12 cellular contexts compared by ENCODE assay signal in the genomic region with DNA sequence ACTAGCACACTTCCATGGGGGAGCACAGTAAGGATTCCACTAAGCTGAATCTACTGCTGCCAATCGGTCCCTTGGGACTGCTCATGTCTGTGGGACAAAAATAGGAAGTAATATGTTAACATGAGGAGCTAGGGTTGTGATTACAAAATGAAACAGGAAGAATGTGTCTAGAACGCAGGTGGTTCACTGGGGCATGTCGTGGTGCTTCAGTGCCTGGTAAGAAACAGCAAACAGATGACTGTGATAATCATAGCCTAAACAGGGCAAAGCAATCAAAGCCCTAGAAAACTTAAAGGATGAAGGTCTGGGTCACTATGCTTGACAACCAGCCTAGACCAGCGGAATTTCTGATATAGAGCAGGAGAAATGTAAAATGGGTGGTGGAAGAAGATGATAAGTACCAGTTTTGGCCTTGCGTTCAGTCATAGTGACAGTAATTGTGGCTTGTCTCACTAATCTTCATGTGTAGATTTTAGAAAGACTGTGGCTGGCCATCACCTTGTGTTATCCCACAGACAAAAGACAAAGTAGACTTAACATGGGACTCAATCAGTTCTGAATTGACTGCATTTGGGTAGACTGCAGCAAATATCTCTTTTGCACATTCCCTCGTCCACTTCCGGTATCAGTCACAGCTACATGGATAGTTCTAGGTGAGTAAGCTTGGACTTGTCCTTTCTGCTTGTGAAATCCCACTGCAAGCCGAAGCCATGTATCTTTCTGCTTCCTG. TPM values are rescaled to one million over a fixed set of nuclear protein-coding genes. Genes with fewer than 3 reads are reported as not detected.
DNase-seq lines count a peak whose midpoint lies in the region; ATAC-seq and TF ChIP-seq lines count a peak whose summit lies in the region.
"Had no signal": no experiment of that assay in that cellular context is flagged by ENCODE, and none has a peak within 500 bp of the region (broad histone marks: within the 10 kb centered on the region; RNA-seq: fewer than 3 reads in every experiment).

No MANE protein-coding gene starts in this region.

- CTCF ChIA-PET in CD8-positive, alpha-beta memory T cell (lab: Charles Lee) = no interaction called here

- no peak for TF ChIP-seq EP300 in transverse colon (IDR thresholded peaks at IDR 0.05; ENCODE audit: low read depth)

- intact Hi-C loops in transverse colon (cut with DNase I; ENCODE audit: low total_unique reads) = no loop called here

- no peaks in the 10 kb centered on the region for H3K27me3 Mint-ChIP-seq in activated naive CD8-positive, alpha-beta T cell
- H3K27me3 Mint-ChIP-seq in activated naive CD8-positive, alpha-beta T cell treated with anti-CD3 and anti-CD28 coated beads for 36 hours = no peaks in the 10 kb centered on the region
- H3K27me3 Mint-ChIP-seq in CD8-positive, alpha-beta memory T cell = no peaks in the 10 kb centered on the region

- ATAC-seq in HG02884 (IDR thresholded peaks at IDR 0.05; ENCODE audit: unreplicated experiment) = peak; percentile 91
- ATAC-seq: left lobe of liver had no signal

- in situ Hi-C loops in transverse colon (cut with MboI; ENCODE audit: low pct_ligation_motif_present in 1 of 4, low pct_unique_long_range_greater_than_20kb in 1 of 4, low sequenced_read_pairs in 3 of 4) = no loop called here

- H3K36me3 ChIP-seq in transverse colon = peaks cover 0 to 3% (median 0%) of the 10 kb centered on the region in 4 donors
- H3K36me3 ChIP-seq in CD8-positive, alpha-beta memory T cell (ENCODE audit: insufficient read depth, low read length) = no peaks in the 10 kb centered on the region
- H3K36me3 ChIP-seq: colonic mucosa had no signal

- H3K4me3 ChIP-seq in transverse colon = no peak overlapping the region
- no peak overlapping the region for H3K4me3 ChIP-seq in CD8-positive, alpha-beta memory T cell (ENCODE audit: low read length)
- H3K4me3 ChIP-seq: colonic mucosa had no signal

- H3K27ac Mint-ChIP-seq in activated naive CD8-positive, alpha-beta T cell = peak overlapping the region; percentile 6
- H3K27ac Mint-ChIP-seq in activated naive CD8-positive, alpha-beta T cell treated with anti-CD3 and anti-CD28 coated beads for 36 hours = no peak overlapping the region
- peak overlapping the region in 1 of 8 donors; percentile 74 for H3K27ac Mint-ChIP-seq in CD8-positive, alpha-beta memory T cell

- DNase-seq in activated naive CD8-positive, alpha-beta T cell treated with anti-CD3 and anti-CD28 coated beads for 36 hours = no peak
- peak; percentile 60 to 74 for DNase-seq in NOMO-1 (lab: John Stamatoyannopoulos, UW; ENCODE audit: unreplicated experiment in 2 of 2)
- peak; percentile 16 for DNase-seq in transverse colon
- no peak for DNase-seq in CD8-positive, alpha-beta memory T cell
- no peak for DNase-seq in NCI-H2081 treated with DMSO at 0.1 percent for 48 hours (lab: John Stamatoyannopoulos, UW)
- DNase-seq in kidney glomerular epithelial cell (lab: John Stamatoyannopoulos, UW) = no peak
- DNase-seq: colonic mucosa, IMR-90 had no signal

- TF ChIP-seq CTCF in transverse colon (IDR thresholded peaks at IDR 0.05) = no peak

- no peak for TF ChIP-seq POLR2A in transverse colon (IDR thresholded peaks at IDR 0.05)

- H3K4me1 Mint-ChIP-seq in activated naive CD8-positive, alpha-beta T cell (ENCODE audit: low read depth) = no peaks in the 10 kb centered on the region
- no peaks in the 10 kb centered on the region for H3K4me1 Mint-ChIP-seq in activated naive CD8-positive, alpha-beta T cell treated with anti-CD3 and anti-CD28 coated beads for 36 hours
- no peaks in the 10 kb centered on the region for H3K4me1 Mint-ChIP-seq in CD8-positive, alpha-beta memory T cell

- H3K27ac ChIP-seq in transverse colon = peak overlapping the region in 1 of 4 donors; percentile 5
- H3K27ac ChIP-seq in CD8-positive, alpha-beta memory T cell (ENCODE audit: low read depth, low read length) = no peak overlapping the region
- H3K27ac ChIP-seq: colonic mucosa, VCaP had no signal

- H3K4me1 ChIP-seq in transverse colon = no peaks in the 10 kb centered on the region
- H3K4me1 ChIP-seq in CD8-positive, alpha-beta memory T cell (ENCODE audit: insufficient read depth, low read length) = no peaks in the 10 kb centered on the region
- H3K4me1 ChIP-seq: colonic mucosa had no signal

- H3K36me3 Mint-ChIP-seq in activated naive CD8-positive, alpha-beta T cell = peaks cover 14% of the 10 kb centered on the region
- H3K36me3 Mint-ChIP-seq in activated naive CD8-positive, alpha-beta T cell treated with anti-CD3 and anti-CD28 coated beads for 36 hours = peaks cover 1% of the 10 kb centered on the region
- peaks cover 0 to 48% (median 12%) of the 10 kb centered on the region in 3 donors for H3K36me3 Mint-ChIP-seq in CD8-positive, alpha-beta memory T cell

- H3K9me3 ChIP-seq in transverse colon = no peaks in the 10 kb centered on the region
- H3K9me3 ChIP-seq in CD8-positive, alpha-beta memory T cell (ENCODE audit: low read length) = no peaks in the 10 kb centered on the region
- H3K9me3 ChIP-seq: colonic mucosa had no signal

- H3K27me3 ChIP-seq in transverse colon = no peaks in the 10 kb centered on the region
- H3K27me3 ChIP-seq in CD8-positive, alpha-beta memory T cell (ENCODE audit: insufficient read depth, low read length, poor library complexity, severe bottlenecking) = no peaks in the 10 kb centered on the region
- H3K27me3 ChIP-seq: colonic mucosa had no signal

- no peaks in the 10 kb centered on the region for H3K9me3 Mint-ChIP-seq in activated naive CD8-positive, alpha-beta T cell (ENCODE audit: low read depth)
- no peaks in the 10 kb centered on the region for H3K9me3 Mint-ChIP-seq in activated naive CD8-positive, alpha-beta T cell treated with anti-CD3 and anti-CD28 coated beads for 36 hours
- H3K9me3 Mint-ChIP-seq in CD8-positive, alpha-beta memory T cell = no peaks in the 10 kb centered on the region

- H3K4me3 Mint-ChIP-seq in activated naive CD8-positive, alpha-beta T cell = no peak overlapping the region
- no peak overlapping the region for H3K4me3 Mint-ChIP-seq in activated naive CD8-positive, alpha-beta T cell treated with anti-CD3 and anti-CD28 coated beads for 36 hours
- no peak overlapping the region for H3K4me3 Mint-ChIP-seq in CD8-positive, alpha-beta memory T cell

- POLR2A ChIA-PET in CD8-positive, alpha-beta memory T cell (lab: Charles Lee) = no interaction called here

- 72 to 74% methylated on average over 8 of the region's 8 CpGs for WGBS in transverse colon (ENCODE audit: low coverage in 1 of 2), 2 donors

RNA-seq across cellular contexts. Expression of a gene that starts 51.4 kb away (rescaled TPM):
- 10 to 100 TPM; 35.0 to 37.9 TPM for total RNA-seq in activated naive CD8-positive, alpha-beta T cell treated with anti-CD3 and anti-CD28 coated beads for 36 hours
- 10 to 100 TPM; 18.7 to 78.6 (median 52.3) TPM for total RNA-seq in transverse colon
- total RNA-seq in CD8-positive, alpha-beta memory T cell = 10 to 100 TPM; 40.0 to 42.0 TPM
- polyA plus RNA-seq in CD8-positive, alpha-beta memory T cell = 101 TPM

Comparison
In these comparisons a context has a peak if more than half of its experiments do, and no peak if none do; other contexts are left out.
1. DNase-seq: peak in NOMO-1 (2 of 2) and transverse colon (single experiment); none in activated naive CD8-positive, alpha-beta T cell treated with anti-CD3 and anti-CD28 coated beads for 36 hours (single experiment), CD8-positive, alpha-beta memory T cell (0 of 5), NCI-H2081 treated with DMSO at 0.1 percent for 48 hours (single experiment) and kidney glomerular epithelial cell (single experiment).